8 cellular contexts compared by ENCODE assay signal in genomic region chr19:2785244-2786000, GRCh38. TPM values are rescaled to one million over a fixed set of nuclear protein-coding genes. Genes with fewer than 3 reads are reported as not detected.
A peak's percentile ranks its signal among the peaks of the same experiment; 100 is the strongest.
DNase-seq lines count a peak whose midpoint lies in the region; ATAC-seq and TF ChIP-seq lines count a peak whose summit lies in the region.

TSS of gene THOP1 (plus strand) at chr19:2785503. CDS start at chr19:2785663, 160 bp downstream.

- peak within 1 kb of the TSS; percentile 93 for H3K4me3 ChIP-seq in left ventricle myocardium inferior

- peaks cover 61% of the 10 kb centered on the region for H3K4me1 ChIP-seq in left ventricle myocardium inferior

- H3K27ac Mint-ChIP-seq in T-helper 17 cell (peak within 1 kb of the TSS; percentile 89), progenitor cell of endocrine pancreas (peak within 1 kb of the TSS; percentile 91)

- no peaks in the 10 kb centered on the region for H3K27me3 ChIP-seq in left ventricle myocardium inferior (ENCODE audit: low read depth)

- H3K4me1 Mint-ChIP-seq in T-helper 17 cell (peaks cover 17% of the 10 kb centered on the region), progenitor cell of endocrine pancreas (ENCODE audit: low read depth) (peaks cover 25% of the 10 kb centered on the region)

- H3K9me3 ChIP-seq in T-helper 17 cell (ENCODE audit: control insufficient read depth, low read length, poor library complexity, severe bottlenecking) (no peaks in the 10 kb centered on the region), left ventricle myocardium inferior (replicated peaks) (no peaks in the 10 kb centered on the region)

- DNase-seq in GM13976 (ENCODE audit: low spot score) (peak; percentile 99), NCI-H1694 treated with DMSO at 0.1 percent for 48 hours (lab: John Stamatoyannopoulos, UW) (peak; percentile 93), T-helper 17 cell (peak; percentile 97 to 98 (median 98)), amygdala (lab: John Stamatoyannopoulos, UW) (peak; percentile 24 to 99 (median 96)), left ventricle myocardium inferior (peak; percentile 99), progenitor cell of endocrine pancreas (ENCODE audit: low spot score, unreplicated experiment) (peak; percentile 94), ureter (ENCODE audit: low spot score) (peak; percentile 97)

- peaks cover 2% of the 10 kb centered on the region for H3K36me3 ChIP-seq in left ventricle myocardium inferior

- peak; percentile 58 for ATAC-seq in HG02884 (IDR thresholded peaks at IDR 0.05; ENCODE audit: unreplicated experiment)
- peak; percentile 92 for ATAC-seq in T-helper 17 cell

- TF ChIP-seq CTCF in GM13976 (IDR thresholded peaks at IDR 0.05; ENCODE audit: borderline replicate concordance, control extremely low read depth, extremely low read depth, insufficient read depth, missing control alignments) (no peak), left ventricle myocardium inferior (IDR thresholded peaks at IDR 0.05; ENCODE audit: borderline replicate concordance) (no peak), progenitor cell of endocrine pancreas (IDR thresholded peaks at IDR 0.05; ENCODE audit: unreplicated experiment) (no peak)

- H3K9me3 Mint-ChIP-seq in progenitor cell of endocrine pancreas (ENCODE audit: low read depth) = no peaks in the 10 kb centered on the region

- H3K4me3 Mint-ChIP-seq in T-helper 17 cell (peak within 1 kb of the TSS; percentile 89), progenitor cell of endocrine pancreas (ENCODE audit: low read depth) (peak within 1 kb of the TSS; percentile 91)

- in situ Hi-C loops in GM13976 (cut with MboI; ENCODE audit: low sequenced_read_pairs, unreplicated experiment) = no loop called here

- peak within 1 kb of the TSS; percentile 81 for H3K27ac ChIP-seq in left ventricle myocardium inferior (replicated peaks)

- H3K27me3 Mint-ChIP-seq in T-helper 17 cell (no peaks in the 10 kb centered on the region), progenitor cell of endocrine pancreas (no peaks in the 10 kb centered on the region)

- H3K36me3 Mint-ChIP-seq in T-helper 17 cell (ENCODE audit: low read depth) (no peaks in the 10 kb centered on the region), progenitor cell of endocrine pancreas (ENCODE audit: insufficient read depth) (peaks cover 2% of the 10 kb centered on the region)

- intact Hi-C loops in left ventricle myocardium inferior (cut with micrococcal nuclease) = no loop called here

RNA-seq across cellular contexts. Expression of gene THOP1, which starts in this region (rescaled TPM):
- total RNA-seq in T-helper 17 cell (10 to 100 TPM; 24.2 to 28.1 TPM), left ventricle myocardium inferior (60.9 TPM), progenitor cell of endocrine pancreas (103 and 108 TPM in 2 replicates), ureter (45.2 TPM)

Comparison
In these comparisons a context has a peak if more than half of its experiments do, and no peak if none do; other contexts are left out.
1. Peak in every context shown above with its lines: DNase-seq, ATAC-seq, H3K4me3 ChIP-seq and H3K27ac ChIP-seq.